1 cellular context compared by ENCODE assay signal in genomic region chr4:18020671-18021469, GRCh38.
A peak's percentile ranks its signal among the peaks of the same experiment; 100 is the strongest.
TF ChIP-seq lines count a peak whose summit lies in the region.

No MANE protein-coding gene starts in this region.

TF ChIP-seq in K562, 482 proteins besides CTCF, POLR2A, EP300 and RAD21 (continued from another document and continues in another):
- TF ChIP-seq MNT (conservative IDR thresholded peaks at IDR 0.05) (peak in 1 of 2 experiments; percentile 36; a peak in 1 of 4 replicates), ZNF639 (CRISPR knock-in tag; conservative IDR thresholded peaks at IDR 0.05 in 1 of 2, IDR thresholded peaks at IDR 0.05 in 1 of 2) (no peak), HNRNPK (IDR thresholded peaks at IDR 0.05; ENCODE audit: low read depth, low read length, poor library complexity, severe bottlenecking) (no peak), NFATC3 (IDR thresholded peaks at IDR 0.05) (no peak), SRSF3 (IDR thresholded peaks at IDR 0.05; ENCODE audit: insufficient read depth, low read length) (no peak), SMARCB1 (IDR thresholded peaks at IDR 0.05; ENCODE audit: insufficient read length, low read depth) (no peak), RBBP5 (IDR thresholded peaks at IDR 0.05; ENCODE audit: borderline replicate concordance, insufficient read depth, low read length, poor library complexity, severe bottlenecking) (peak; percentile 42), MTA1 (IDR thresholded peaks at IDR 0.05; ENCODE audit: borderline replicate concordance) (no peak), WHSC1 (IDR thresholded peaks at IDR 0.05; ENCODE audit: low read length) (no peak), POLR2AphosphoS5 (IDR thresholded peaks at IDR 0.05; ENCODE audit: control insufficient read depth, insufficient read depth, low read depth, low read length) (no peak), ZNF140 (CRISPR knock-in tag; IDR thresholded peaks at IDR 0.05) (no peak), RFX1 (IDR thresholded peaks at IDR 0.05) (peak; percentile 93), ZNF347 (CRISPR knock-in tag; IDR thresholded peaks at IDR 0.05; ENCODE audit: low read depth) (no peak), ZC3H11A (IDR thresholded peaks at IDR 0.05; ENCODE audit: low read depth, low read length) (no peak), CBX1 (IDR thresholded peaks at IDR 0.05; ENCODE audit: low read depth) (no peak), CBFA2T3 (IDR thresholded peaks at IDR 0.05) (no peak), USF2 (CRISPR knock-in tag; IDR thresholded peaks at IDR 0.05) (peak; percentile 53), CBFA2T2 (conservative IDR thresholded peaks at IDR 0.05) (no peak), ARID1B (IDR thresholded peaks at IDR 0.05) (peak; percentile 11; the same call in 1 of the 2 replicates), NR4A1 (CRISPR knock-in tag; IDR thresholded peaks at IDR 0.05) (no peak), NR4A1 (tag; IDR thresholded peaks at IDR 0.05) (no peak), NFE2 (IDR thresholded peaks at IDR 0.05; ENCODE audit: low read depth) (no peak), ZFPM2 (CRISPR knock-in tag; IDR thresholded peaks at IDR 0.05) (no peak), GTF2A2 (tag; IDR thresholded peaks at IDR 0.05) (no peak), ETS2 (tag; IDR thresholded peaks at IDR 0.05; ENCODE audit: borderline replicate concordance, poor library complexity, severe bottlenecking) (no peak), MIER1 (IDR thresholded peaks at IDR 0.05; ENCODE audit: low read depth) (no peak), ZFX (CRISPR knock-in tag; IDR thresholded peaks at IDR 0.05) (no peak; the same call in 1 of the 2 replicates), RBM34 (IDR thresholded peaks at IDR 0.05; ENCODE audit: borderline replicate concordance, insufficient read depth, low read length) (no peak), ZNF165 (CRISPR knock-in tag; IDR thresholded peaks at IDR 0.05; ENCODE audit: borderline replicate concordance) (no peak), ZNF785 (CRISPR knock-in tag; IDR thresholded peaks at IDR 0.05) (no peak), ELF4 (CRISPR knock-in tag; IDR thresholded peaks at IDR 0.05) (no peak), HDAC3 (IDR thresholded peaks at IDR 0.05; ENCODE audit: borderline replicate concordance, partially characterized antibody) (no peak), HMG20B (CRISPR knock-in tag; IDR thresholded peaks at IDR 0.05) (no peak), LARP7 (IDR thresholded peaks at IDR 0.05) (peak; percentile 49; the same call in 1 of the 2 replicates), BRD4 (IDR thresholded peaks at IDR 0.05) (no peak), HNRNPH1 (optimal IDR thresholded peaks at IDR 0.05; ENCODE audit: low read depth, low read length) (no peak), TARDBP (IDR thresholded peaks at IDR 0.05) (no peak), NFIC (IDR thresholded peaks at IDR 0.05) (0 out of 2 replicates have a peak, but pooled peaks have one; percentile 26), SREBF1 (IDR thresholded peaks at IDR 0.05; ENCODE audit: borderline replicate concordance, low read depth, low read length) (no peak), ARNT (IDR thresholded peaks at IDR 0.05) (no peak), ZNF212 (CRISPR knock-in tag; IDR thresholded peaks at IDR 0.05) (no peak), USF1 (CRISPR knock-in tag; IDR thresholded peaks at IDR 0.05) (peak; percentile 73), FOXP4 (CRISPR knock-in tag; IDR thresholded peaks at IDR 0.05; ENCODE audit: borderline replicate concordance) (0 out of 2 replicates have a peak, but pooled peaks have one; percentile 63), LCOR (CRISPR knock-in tag; IDR thresholded peaks at IDR 0.05) (no peak), EWSR1 (IDR thresholded peaks at IDR 0.05; ENCODE audit: borderline replicate concordance, low read depth, partially characterized antibody) (no peak), ZBTB8A (IDR thresholded peaks at IDR 0.05; ENCODE audit: partially characterized antibody) (no peak), ARHGAP35 (IDR thresholded peaks at IDR 0.05; ENCODE audit: partially characterized antibody) (peak; percentile 2), ZNF121 (CRISPR knock-in tag; conservative IDR thresholded peaks at IDR 0.05) (no peak), ZKSCAN3 (CRISPR knock-in tag; IDR thresholded peaks at IDR 0.05) (no peak)
- TF ChIP-seq, protein P1, sequence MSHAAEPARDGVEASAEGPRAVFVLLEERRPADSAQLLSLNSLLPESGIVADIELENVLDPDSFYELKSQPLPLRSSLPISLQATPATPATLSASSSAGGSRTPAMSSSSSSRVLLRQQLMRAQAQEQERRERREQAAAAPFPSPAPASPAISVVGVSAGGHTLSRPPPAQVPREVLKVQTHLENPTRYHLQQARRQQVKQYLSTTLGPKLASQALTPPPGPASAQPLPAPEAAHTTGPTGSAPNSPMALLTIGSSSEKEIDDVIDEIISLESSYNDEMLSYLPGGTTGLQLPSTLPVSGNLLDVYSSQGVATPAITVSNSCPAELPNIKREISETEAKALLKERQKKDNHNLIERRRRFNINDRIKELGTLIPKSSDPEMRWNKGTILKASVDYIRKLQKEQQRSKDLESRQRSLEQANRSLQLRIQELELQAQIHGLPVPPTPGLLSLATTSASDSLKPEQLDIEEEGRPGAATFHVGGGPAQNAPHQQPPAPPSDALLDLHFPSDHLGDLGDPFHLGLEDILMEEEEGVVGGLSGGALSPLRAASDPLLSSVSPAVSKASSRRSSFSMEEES (CRISPR knock-in tag; IDR thresholded peaks at IDR 0.05) = peak; percentile 59
- TF ChIP-seq, protein P2, sequence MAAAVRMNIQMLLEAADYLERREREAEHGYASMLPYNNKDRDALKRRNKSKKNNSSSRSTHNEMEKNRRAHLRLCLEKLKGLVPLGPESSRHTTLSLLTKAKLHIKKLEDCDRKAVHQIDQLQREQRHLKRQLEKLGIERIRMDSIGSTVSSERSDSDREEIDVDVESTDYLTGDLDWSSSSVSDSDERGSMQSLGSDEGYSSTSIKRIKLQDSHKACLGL (CRISPR knock-in tag; IDR thresholded peaks at IDR 0.05; ENCODE audit: borderline replicate concordance, poor library complexity, severe bottlenecking) = no peak
- TF ChIP-seq, protein P3, sequence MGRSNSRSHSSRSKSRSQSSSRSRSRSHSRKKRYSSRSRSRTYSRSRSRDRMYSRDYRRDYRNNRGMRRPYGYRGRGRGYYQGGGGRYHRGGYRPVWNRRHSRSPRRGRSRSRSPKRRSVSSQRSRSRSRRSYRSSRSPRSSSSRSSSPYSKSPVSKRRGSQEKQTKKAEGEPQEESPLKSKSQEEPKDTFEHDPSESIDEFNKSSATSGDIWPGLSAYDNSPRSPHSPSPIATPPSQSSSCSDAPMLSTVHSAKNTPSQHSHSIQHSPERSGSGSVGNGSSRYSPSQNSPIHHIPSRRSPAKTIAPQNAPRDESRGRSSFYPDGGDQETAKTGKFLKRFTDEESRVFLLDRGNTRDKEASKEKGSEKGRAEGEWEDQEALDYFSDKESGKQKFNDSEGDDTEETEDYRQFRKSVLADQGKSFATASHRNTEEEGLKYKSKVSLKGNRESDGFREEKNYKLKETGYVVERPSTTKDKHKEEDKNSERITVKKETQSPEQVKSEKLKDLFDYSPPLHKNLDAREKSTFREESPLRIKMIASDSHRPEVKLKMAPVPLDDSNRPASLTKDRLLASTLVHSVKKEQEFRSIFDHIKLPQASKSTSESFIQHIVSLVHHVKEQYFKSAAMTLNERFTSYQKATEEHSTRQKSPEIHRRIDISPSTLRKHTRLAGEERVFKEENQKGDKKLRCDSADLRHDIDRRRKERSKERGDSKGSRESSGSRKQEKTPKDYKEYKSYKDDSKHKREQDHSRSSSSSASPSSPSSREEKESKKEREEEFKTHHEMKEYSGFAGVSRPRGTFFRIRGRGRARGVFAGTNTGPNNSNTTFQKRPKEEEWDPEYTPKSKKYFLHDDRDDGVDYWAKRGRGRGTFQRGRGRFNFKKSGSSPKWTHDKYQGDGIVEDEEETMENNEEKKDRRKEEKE (IDR thresholded peaks at IDR 0.05; ENCODE audit: borderline replicate concordance in 1 of 2, control insufficient read depth in 1 of 2, low read depth in 2 of 2, low read length in 1 of 2) = no peak
